In genomic region chr4:108247511-108248088, GRCh38 we compare ENCODE assay signal across 12 cellular contexts.
DNase-seq lines count a peak whose midpoint lies in the region; ATAC-seq, FAIRE-seq and TF ChIP-seq lines count a peak whose summit lies in the region.
"Had no signal": no experiment of that assay in that cellular context is flagged by ENCODE, and none has a peak within 500 bp of the region (broad histone marks: within the 10 kb centered on the region; RNA-seq: fewer than 3 reads in every experiment).

No MANE protein-coding gene starts in this region.

- H3K27ac Mint-ChIP-seq in osteocyte (ENCODE audit: unreplicated experiment), result no peak overlapping the region
- H3K27ac Mint-ChIP-seq: activated CD4-positive, alpha-beta T cell treated with anti-CD3 and anti-CD28 coated beads, Interleukin-2, amount 10 ng/mL, durations not matched to agents 7 days and 5 days; activated naive CD4-positive, alpha-beta T cell treated with anti-CD3 and anti-CD28 coated beads, Interleukin-2, amount 50 U/mL, for 24 hours; dendritic cell treated with granulocyte-macrophage colony-stimulating factor and Interleukin-4, amounts not matched to agents 40 ng/mL and 50 ng/mL, for 4 days had no signal

- ATAC-seq in left ventricle myocardium superior (no peak), Right ventricle myocardium superior (ENCODE audit: poor library complexity) (no peak), lower lobe of right lung (no peak)

- peak; percentile 24 for DNase-seq in left ventricle myocardium superior
- no peak for DNase-seq in Right ventricle myocardium superior
- peak; percentile 90 for DNase-seq in NCI-H510A (lab: John Stamatoyannopoulos, UW)
- DNase-seq in choroid plexus epithelial cell (ENCODE audit: low read depth), result peak; percentile 13
- no peak for DNase-seq in osteocyte (ENCODE audit: extremely low spot score, unreplicated experiment)
- DNase-seq in WERI-Rb-1, result no peak
- no peak for DNase-seq in frontal cortex (ENCODE audit: low spot score in 2 of 2)
- no peak for DNase-seq in lower lobe of right lung
- DNase-seq: activated CD4-positive, alpha-beta T cell treated with anti-CD3 and anti-CD28 coated beads, Interleukin-2, amount 10 ng/mL, durations not matched to agents 7 days and 5 days; NCI-H1436 treated with DMSO at 0.1 percent for 48 hours had no signal

- H3K4me1 ChIP-seq in lower lobe of right lung, result no peaks in the 10 kb centered on the region

- H3K4me3 Mint-ChIP-seq in osteocyte (ENCODE audit: unreplicated experiment), result no peak overlapping the region
- H3K4me3 Mint-ChIP-seq: activated CD4-positive, alpha-beta T cell treated with anti-CD3 and anti-CD28 coated beads, Interleukin-2, amount 10 ng/mL, durations not matched to agents 7 days and 5 days; activated naive CD4-positive, alpha-beta T cell treated with anti-CD3 and anti-CD28 coated beads, Interleukin-2, amount 50 U/mL, for 24 hours; dendritic cell treated with granulocyte-macrophage colony-stimulating factor and Interleukin-4, amounts not matched to agents 40 ng/mL and 50 ng/mL, for 4 days had no signal

- TF ChIP-seq CTCF in choroid plexus epithelial cell (conservative IDR thresholded peaks at IDR 0.05; ENCODE audit: low read depth, low read length) (no peak), osteocyte (IDR thresholded peaks at IDR 0.05) (no peak), WERI-Rb-1 (IDR thresholded peaks at IDR 0.05; ENCODE audit: low read depth, low read length) (no peak), lower lobe of right lung (IDR thresholded peaks at IDR 0.05) (no peak)

- FAIRE-seq in frontal cortex (lab: Jason Lieb, UNC), result no peak

- peaks cover 10% of the 10 kb centered on the region for H3K27me3 Mint-ChIP-seq in osteocyte (ENCODE audit: unreplicated experiment)
- H3K27me3 Mint-ChIP-seq: activated CD4-positive, alpha-beta T cell treated with anti-CD3 and anti-CD28 coated beads, Interleukin-2, amount 10 ng/mL, durations not matched to agents 7 days and 5 days; activated naive CD4-positive, alpha-beta T cell treated with anti-CD3 and anti-CD28 coated beads, Interleukin-2, amount 50 U/mL, for 24 hours; dendritic cell treated with granulocyte-macrophage colony-stimulating factor and Interleukin-4, amounts not matched to agents 40 ng/mL and 50 ng/mL, for 4 days had no signal

- H3K36me3 Mint-ChIP-seq in osteocyte (ENCODE audit: unreplicated experiment), result no peaks in the 10 kb centered on the region

- peaks cover 11% of the 10 kb centered on the region for H3K9me3 Mint-ChIP-seq in osteocyte (ENCODE audit: unreplicated experiment)

- no peak overlapping the region for H3K27ac ChIP-seq in WERI-Rb-1
- H3K27ac ChIP-seq in lower lobe of right lung, result no peak overlapping the region

- no peaks in the 10 kb centered on the region for H3K4me1 Mint-ChIP-seq in osteocyte (ENCODE audit: unreplicated experiment)

- H3K27me3 ChIP-seq in WERI-Rb-1 (ENCODE audit: insufficient read depth, low read depth, severe bottlenecking) (no peaks in the 10 kb centered on the region), lower lobe of right lung (ENCODE audit: low read depth) (no peaks in the 10 kb centered on the region)

- H3K9me3 ChIP-seq in WERI-Rb-1 (ENCODE audit: severe bottlenecking) (no peaks in the 10 kb centered on the region), lower lobe of right lung (no peaks in the 10 kb centered on the region)

- H3K36me3 ChIP-seq in WERI-Rb-1 (no peaks in the 10 kb centered on the region), lower lobe of right lung (no peaks in the 10 kb centered on the region)

- intact Hi-C loops in left ventricle myocardium superior (cut with micrococcal nuclease), result no loop called here
- intact Hi-C loops in Right ventricle myocardium superior (cut with DNase I), result no loop called here
- intact Hi-C loops in lower lobe of right lung (cut with DNase I), result no loop called here

- H3K4me3 ChIP-seq in choroid plexus epithelial cell (ENCODE audit: low read depth, low read length) (no peak overlapping the region), WERI-Rb-1 (ENCODE audit: low read depth, low read length) (no peak overlapping the region), lower lobe of right lung (no peak overlapping the region)

Comparison
In these comparisons a context has a peak if more than half of its experiments do, and no peak if none do; other contexts are left out.
1. DNase-seq: peak in left ventricle myocardium superior (single experiment), NCI-H510A (single experiment) and choroid plexus epithelial cell (single experiment); none in Right ventricle myocardium superior (single experiment), osteocyte (single experiment), WERI-Rb-1 (single experiment), frontal cortex (0 of 2) and lower lobe of right lung (single experiment).